12 cellular contexts compared by ENCODE assay signal in the genomic region with DNA sequence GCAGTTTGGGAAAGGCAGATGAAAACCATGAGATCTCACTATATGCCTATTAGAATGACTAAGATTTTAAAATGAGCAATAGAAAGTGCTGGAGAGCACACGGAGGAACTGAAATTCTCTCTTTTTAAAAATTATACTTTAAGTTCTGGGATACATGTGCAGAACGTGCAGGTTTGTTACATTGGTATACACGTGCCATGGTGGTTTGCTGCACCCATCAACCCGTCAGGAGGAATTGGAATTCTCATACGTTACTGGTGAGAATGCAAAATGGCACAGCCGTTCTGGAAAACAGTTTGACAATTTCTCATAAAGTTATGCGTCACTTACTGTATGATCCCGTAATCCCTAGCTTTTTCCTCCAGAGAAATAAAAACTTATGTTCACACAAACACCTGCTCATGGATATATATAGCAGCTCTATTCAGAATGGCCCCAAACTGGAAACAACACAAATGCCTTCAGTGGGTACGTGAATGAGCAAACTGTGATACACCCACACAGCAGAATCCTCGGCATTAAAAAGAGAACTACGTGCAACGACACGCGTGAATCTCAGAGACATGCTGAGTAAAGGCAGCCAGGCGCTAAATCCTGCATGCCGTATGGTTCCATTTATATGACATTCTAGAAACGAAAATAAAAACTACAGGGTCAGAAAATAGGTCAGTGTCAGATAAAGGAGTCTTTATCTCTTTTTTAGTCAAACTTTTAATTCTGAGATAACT. TPM values are rescaled to one million over a fixed set of nuclear protein-coding genes. Genes with fewer than 3 reads are reported as not detected.
DNase-seq lines count a peak whose midpoint lies in the region; ATAC-seq and TF ChIP-seq lines count a peak whose summit lies in the region.
"Had no signal": no experiment of that assay in that cellular context is flagged by ENCODE, and none has a peak within 500 bp of the region (broad histone marks: within the 10 kb centered on the region; RNA-seq: fewer than 3 reads in every experiment).

No MANE protein-coding gene starts in this region.

- H3K4me3 ChIP-seq in BLaER1, result no peak overlapping the region
- no peak overlapping the region for H3K4me3 ChIP-seq in GM23248
- no peak overlapping the region for H3K4me3 ChIP-seq in Peyer's patch
- no peak overlapping the region for H3K4me3 ChIP-seq in OCI-LY7 (ENCODE audit: low read depth, low read length, poor library complexity, severe bottlenecking)
- H3K4me3 ChIP-seq: HAP-1 had no signal

- peaks cover 28% of the 10 kb centered on the region for H3K4me1 Mint-ChIP-seq in progenitor cell of endocrine pancreas (ENCODE audit: low read depth)

- H3K9ac ChIP-seq in BLaER1, result no peak overlapping the region
- H3K9ac ChIP-seq in GM23248, result no peak overlapping the region

- no peak overlapping the region for H3K4me3 Mint-ChIP-seq in progenitor cell of endocrine pancreas (ENCODE audit: low read depth)
- H3K4me3 Mint-ChIP-seq: T-helper 1 cell treated with Interleukin-12 subunit alpha and Interleukin-12 subunit beta and Interleukin-4 antibody, amounts not matched to agents 30 μg/mL and 1 μg/mL, for 36 hours had no signal

- H3K36me3 Mint-ChIP-seq in progenitor cell of endocrine pancreas (ENCODE audit: insufficient read depth), result no peaks in the 10 kb centered on the region

- H4K20me1 ChIP-seq in BLaER1 (no peaks in the 10 kb centered on the region), GM23248 (ENCODE audit: insufficient read depth) (no peaks in the 10 kb centered on the region), OCI-LY7 (ENCODE audit: insufficient read depth, low read length) (no peaks in the 10 kb centered on the region)

- H3K79me2 ChIP-seq in GM23248 (ENCODE audit: insufficient read depth), result no peaks in the 10 kb centered on the region
- H3K79me2 ChIP-seq in OCI-LY7 (ENCODE audit: insufficient read depth, low read depth, low read length), result no peaks in the 10 kb centered on the region

- H3K27me3 ChIP-seq in BLaER1 (no peaks in the 10 kb centered on the region), GM23248 (replicated peaks; ENCODE audit: insufficient read depth) (no peaks in the 10 kb centered on the region), Peyer's patch (no peaks in the 10 kb centered on the region)

- H3K4me2 ChIP-seq in BLaER1 (peak overlapping the region; percentile 91), GM23248 (ENCODE audit: unreplicated experiment) (peak overlapping the region; percentile 21), OCI-LY7 (ENCODE audit: low read length) (no peak overlapping the region)

- no TSS peak for BruUV-seq in OCI-LY7 (replicated peaks; lab: Mats Ljungman, UMichigan)

- CTCF ChIA-PET in OCI-LY7 (lab: Charles Lee; ENCODE audit: unreplicated experiment), result no interaction called here

- no peaks in the 10 kb centered on the region for H3K36me3 ChIP-seq in BLaER1
- no peaks in the 10 kb centered on the region for H3K36me3 ChIP-seq in GM23248 (ENCODE audit: low read depth)
- H3K36me3 ChIP-seq in Peyer's patch, result no peaks in the 10 kb centered on the region
- no peaks in the 10 kb centered on the region for H3K36me3 ChIP-seq in OCI-LY7 (ENCODE audit: insufficient read depth, low read length)
- H3K36me3 ChIP-seq: HAP-1 had no signal

- no peaks in the 10 kb centered on the region for H3K27me3 Mint-ChIP-seq in progenitor cell of endocrine pancreas

- peak; percentile 50 for ATAC-seq in GM18511 (IDR thresholded peaks at IDR 0.05; ENCODE audit: unreplicated experiment)

- no peaks in the 10 kb centered on the region for H3K9me3 Mint-ChIP-seq in progenitor cell of endocrine pancreas (ENCODE audit: low read depth)
- H3K9me3 Mint-ChIP-seq: T-helper 1 cell treated with Interleukin-12 subunit alpha and Interleukin-12 subunit beta and Interleukin-4 antibody, amounts not matched to agents 30 μg/mL and 1 μg/mL, for 36 hours had no signal

- TF ChIP-seq CTCF in Peyer's patch (IDR thresholded peaks at IDR 0.05) (no peak), progenitor cell of endocrine pancreas (IDR thresholded peaks at IDR 0.05; ENCODE audit: unreplicated experiment) (no peak), OCI-LY7 (conservative IDR thresholded peaks at IDR 0.05; ENCODE audit: low read length) (no peak)

- POLR2A ChIA-PET in OCI-LY7 (lab: Charles Lee), result no interaction called here

- H2AFZ ChIP-seq in GM23248 (peak overlapping the region; percentile 40; the same call in 1 of the 2 replicates), OCI-LY7 (ENCODE audit: low read length) (no peak overlapping the region)

- in situ Hi-C loops in GM23248 (cut with MboI), result no loop called here

- no peak for TF ChIP-seq POLR2A in Peyer's patch (IDR thresholded peaks at IDR 0.05)

- H3K4me1 ChIP-seq in BLaER1, result peaks cover 55% of the 10 kb centered on the region
- H3K4me1 ChIP-seq in GM23248 (ENCODE audit: insufficient read depth), result peaks cover 42% of the 10 kb centered on the region
- H3K4me1 ChIP-seq in Peyer's patch, result peaks cover 0 to 9% (median 3%) of the 10 kb centered on the region in 4 donors
- peaks cover 36% of the 10 kb centered on the region for H3K4me1 ChIP-seq in OCI-LY7 (ENCODE audit: insufficient read depth, low read length, poor library complexity, severe bottlenecking)
- H3K4me1 ChIP-seq: HAP-1 had no signal

- H3K27ac ChIP-seq in BLaER1 (no peak overlapping the region), GM23248 (no peak overlapping the region), Peyer's patch (no peak overlapping the region), OCI-LY7 (ENCODE audit: low read depth, low read length, poor library complexity, severe bottlenecking) (no peak overlapping the region)

- DNase-seq in GM23248, result peak; percentile 36
- DNase-seq in Peyer's patch, result peak in 2 of 3 donors; percentile 41 to 43
- DNase-seq in progenitor cell of endocrine pancreas (ENCODE audit: low spot score, unreplicated experiment), result no peak
- DNase-seq in NCI-H1436 treated with DMSO at 0.1 percent for 48 hours (lab: John Stamatoyannopoulos, UW), result no peak
- no peak for DNase-seq in OCI-LY7 (ENCODE audit: low spot score)
- no peak for DNase-seq in NCI-H1105 (lab: John Stamatoyannopoulos, UW)
- DNase-seq: NCI-H1417 had no signal

- intact Hi-C loops in OCI-LY7 (cut with micrococcal nuclease; ENCODE audit: unreplicated experiment), result no loop called here

- H3K9me3 ChIP-seq in BLaER1, result no peaks in the 10 kb centered on the region
- H3K9me3 ChIP-seq in GM23248 (ENCODE audit: low read depth), result no peaks in the 10 kb centered on the region
- no peaks in the 10 kb centered on the region for H3K9me3 ChIP-seq in Peyer's patch
- no peaks in the 10 kb centered on the region for H3K9me3 ChIP-seq in OCI-LY7 (ENCODE audit: low read length)
- H3K9me3 ChIP-seq: HAP-1 had no signal

- H3K9me2 ChIP-seq in GM23248 (ENCODE audit: insufficient read depth) (no peaks in the 10 kb centered on the region), OCI-LY7 (ENCODE audit: insufficient read depth, low read length) (no peaks in the 10 kb centered on the region)

- 25 to 27% methylated on average over 17 of the region's 17 CpGs for WGBS in GM23248 (ENCODE audit: low coverage in 1 of 2, low lambda C conversion rate in 2 of 2, missing lambda C conversion rate in 2 of 2), 2 experiments

- H3K27ac Mint-ChIP-seq in progenitor cell of endocrine pancreas, result no peak overlapping the region
- H3K27ac Mint-ChIP-seq: T-helper 1 cell treated with Interleukin-12 subunit alpha and Interleukin-12 subunit beta and Interleukin-4 antibody, amounts not matched to agents 30 μg/mL and 1 μg/mL, for 36 hours had no signal

- peaks cover 30% of the 10 kb centered on the region for H3F3A ChIP-seq in GM23248 (ENCODE audit: insufficient read depth)

RNA-seq across cellular contexts. Expression of gene PIK3R6, which starts 11.8 kb away (rescaled TPM):
- under 0.01 and 0.43 TPM in 2 replicates for total RNA-seq in GM23248 (2014; rRNA removed; shearing (Covaris generic))
- polyA plus RNA-seq in GM23248 (2016; fragmentation: Nextera tagmentation; extraction: Ambion mirVana), result 0.46 and 0.63 TPM in 2 replicates
- total RNA-seq in Peyer's patch (10 to 100 TPM in 1 of 4 donors, 1 to 10 TPM in 2, under 1 TPM in 1; 0.88 to 14.9 (median 2.8) TPM), progenitor cell of endocrine pancreas (0.07 TPM in 1 of 2 replicates, not detected in the other), OCI-LY7 (2022) (not detected in 2 replicates)
- total RNA-seq in OCI-LY7 (2014; rRNA removed; shearing (Covaris generic)), result not detected in 2 replicates
- total RNA-seq: osteocyte had no signal

RNA-seq across cellular contexts. Expression of gene MFSD6L, which starts 56.5 kb away (rescaled TPM):
- not detected in 2 replicates for total RNA-seq in GM23248 (2014; rRNA removed; shearing (Covaris generic))
- not detected in 2 replicates for polyA plus RNA-seq in GM23248 (2016; fragmentation: Nextera tagmentation; extraction: Ambion mirVana)
- total RNA-seq in Peyer's patch, result 1 to 10 TPM in 3 of 4 donors, not detected in 1; 1.2 to 3.2 (median 1.6) TPM
- total RNA-seq in progenitor cell of endocrine pancreas, result 10.7 and 11.2 TPM in 2 replicates
- total RNA-seq in OCI-LY7 (2014; rRNA removed; shearing (Covaris generic)), result not detected in 2 replicates
- total RNA-seq in OCI-LY7 (2022), result not detected in 2 replicates
- total RNA-seq: osteocyte had no signal

Comparison
In these comparisons a context has a peak if more than half of its experiments do, and no peak if none do; other contexts are left out.
1. DNase-seq: peak in GM23248 (single experiment) and Peyer's patch (2 of 3); none in progenitor cell of endocrine pancreas (single experiment), NCI-H1436 treated with DMSO at 0.1 percent for 48 hours (single experiment), OCI-LY7 (single experiment) and NCI-H1105 (single experiment).